In genomic region chr6:119067091-119067490, GRCh38 we compare ENCODE assay signal across 1 cellular context.
TF ChIP-seq lines count a peak whose summit lies in the region.

No MANE protein-coding gene starts in this region.

TF ChIP-seq in K562, 482 proteins besides CTCF, POLR2A, EP300 and RAD21 (continued from another document):
- TF ChIP-seq E4F1 (CRISPR knock-in tag; IDR thresholded peaks at IDR 0.05; ENCODE audit: borderline replicate concordance) (no peak), NEUROD1 (IDR thresholded peaks at IDR 0.05; ENCODE audit: borderline replicate concordance, low read depth, low read length, partially characterized antibody) (no peak), TEAD4 (IDR thresholded peaks at IDR 0.05; ENCODE audit: low read length) (peak; percentile 44; the same call in 1 of the 2 replicates), TEAD4 (CRISPR knock-in tag; IDR thresholded peaks at IDR 0.05; ENCODE audit: borderline replicate concordance) (no peak), ZNF696 (CRISPR knock-in tag; conservative IDR thresholded peaks at IDR 0.05) (no peak), PHF21A (IDR thresholded peaks at IDR 0.05; ENCODE audit: borderline replicate concordance, low read depth) (no peak), CBFA2T2 (conservative IDR thresholded peaks at IDR 0.05) (peak; percentile 67), NR2C2 (CRISPR knock-in tag; IDR thresholded peaks at IDR 0.05) (no peak), NR2C2 (tag; IDR thresholded peaks at IDR 0.05) (0 out of 2 replicates have a peak, but pooled peaks have one; percentile 18), BHLHE40 (IDR thresholded peaks at IDR 0.05; ENCODE audit: low read length) (peak; percentile 62; the same call in 1 of the 2 replicates), KLF10 (CRISPR knock-in tag; IDR thresholded peaks at IDR 0.05) (no peak), CBFA2T3 (IDR thresholded peaks at IDR 0.05) (peak; percentile 80), LEF1 (IDR thresholded peaks at IDR 0.05) (0 out of 2 replicates have a peak, but pooled peaks have one; percentile 29), FOXA3 (CRISPR knock-in tag; conservative IDR thresholded peaks at IDR 0.05 in 1 of 2, IDR thresholded peaks at IDR 0.05 in 1 of 2) (0 out of 4 replicates have a peak, but pooled peaks of 1 of the 2 experiments have one; percentile 17), JUND (IDR thresholded peaks at IDR 0.05; ENCODE audit: borderline replicate concordance, low read depth, low read length) (peak; percentile 48; the same call in 1 of the 2 replicates), JUND (tag; IDR thresholded peaks at IDR 0.05; ENCODE audit: borderline replicate concordance, low read depth, low read length) (no peak; the same call in 2 of the 3 replicates), SOX6 (IDR thresholded peaks at IDR 0.05) (peak; percentile 85), SMARCA4 (IDR thresholded peaks at IDR 0.05) (peak; percentile 61), ZNF12 (CRISPR knock-in tag; IDR thresholded peaks at IDR 0.05) (no peak), ARID1B (IDR thresholded peaks at IDR 0.05) (peak; percentile 70)
- TF ChIP-seq, protein P1, sequence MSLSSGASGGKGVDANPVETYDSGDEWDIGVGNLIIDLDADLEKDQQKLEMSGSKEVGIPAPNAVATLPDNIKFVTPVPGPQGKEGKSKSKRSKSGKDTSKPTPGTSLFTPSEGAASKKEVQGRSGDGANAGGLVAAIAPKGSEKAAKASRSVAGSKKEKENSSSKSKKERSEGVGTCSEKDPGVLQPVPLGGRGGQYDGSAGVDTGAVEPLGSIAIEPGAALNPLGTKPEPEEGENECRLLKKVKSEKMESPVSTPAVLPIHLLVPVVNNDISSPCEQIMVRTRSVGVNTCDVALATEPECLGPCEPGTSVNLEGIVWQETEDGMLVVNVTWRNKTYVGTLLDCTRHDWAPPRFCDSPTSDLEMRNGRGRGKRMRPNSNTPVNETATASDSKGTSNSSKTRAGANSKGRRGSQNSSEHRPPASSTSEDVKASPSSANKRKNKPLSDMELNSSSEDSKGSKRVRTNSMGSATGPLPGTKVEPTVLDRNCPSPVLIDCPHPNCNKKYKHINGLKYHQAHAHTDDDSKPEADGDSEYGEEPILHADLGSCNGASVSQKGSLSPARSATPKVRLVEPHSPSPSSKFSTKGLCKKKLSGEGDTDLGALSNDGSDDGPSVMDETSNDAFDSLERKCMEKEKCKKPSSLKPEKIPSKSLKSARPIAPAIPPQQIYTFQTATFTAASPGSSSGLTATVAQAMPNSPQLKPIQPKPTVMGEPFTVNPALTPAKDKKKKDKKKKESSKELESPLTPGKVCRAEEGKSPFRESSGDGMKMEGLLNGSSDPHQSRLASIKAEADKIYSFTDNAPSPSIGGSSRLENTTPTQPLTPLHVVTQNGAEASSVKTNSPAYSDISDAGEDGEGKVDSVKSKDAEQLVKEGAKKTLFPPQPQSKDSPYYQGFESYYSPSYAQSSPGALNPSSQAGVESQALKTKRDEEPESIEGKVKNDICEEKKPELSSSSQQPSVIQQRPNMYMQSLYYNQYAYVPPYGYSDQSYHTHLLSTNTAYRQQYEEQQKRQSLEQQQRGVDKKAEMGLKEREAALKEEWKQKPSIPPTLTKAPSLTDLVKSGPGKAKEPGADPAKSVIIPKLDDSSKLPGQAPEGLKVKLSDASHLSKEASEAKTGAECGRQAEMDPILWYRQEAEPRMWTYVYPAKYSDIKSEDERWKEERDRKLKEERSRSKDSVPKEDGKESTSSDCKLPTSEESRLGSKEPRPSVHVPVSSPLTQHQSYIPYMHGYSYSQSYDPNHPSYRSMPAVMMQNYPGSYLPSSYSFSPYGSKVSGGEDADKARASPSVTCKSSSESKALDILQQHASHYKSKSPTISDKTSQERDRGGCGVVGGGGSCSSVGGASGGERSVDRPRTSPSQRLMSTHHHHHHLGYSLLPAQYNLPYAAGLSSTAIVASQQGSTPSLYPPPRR (CRISPR knock-in tag; IDR thresholded peaks at IDR 0.05; ENCODE audit: borderline replicate concordance): no peak
- TF ChIP-seq, protein P2, sequence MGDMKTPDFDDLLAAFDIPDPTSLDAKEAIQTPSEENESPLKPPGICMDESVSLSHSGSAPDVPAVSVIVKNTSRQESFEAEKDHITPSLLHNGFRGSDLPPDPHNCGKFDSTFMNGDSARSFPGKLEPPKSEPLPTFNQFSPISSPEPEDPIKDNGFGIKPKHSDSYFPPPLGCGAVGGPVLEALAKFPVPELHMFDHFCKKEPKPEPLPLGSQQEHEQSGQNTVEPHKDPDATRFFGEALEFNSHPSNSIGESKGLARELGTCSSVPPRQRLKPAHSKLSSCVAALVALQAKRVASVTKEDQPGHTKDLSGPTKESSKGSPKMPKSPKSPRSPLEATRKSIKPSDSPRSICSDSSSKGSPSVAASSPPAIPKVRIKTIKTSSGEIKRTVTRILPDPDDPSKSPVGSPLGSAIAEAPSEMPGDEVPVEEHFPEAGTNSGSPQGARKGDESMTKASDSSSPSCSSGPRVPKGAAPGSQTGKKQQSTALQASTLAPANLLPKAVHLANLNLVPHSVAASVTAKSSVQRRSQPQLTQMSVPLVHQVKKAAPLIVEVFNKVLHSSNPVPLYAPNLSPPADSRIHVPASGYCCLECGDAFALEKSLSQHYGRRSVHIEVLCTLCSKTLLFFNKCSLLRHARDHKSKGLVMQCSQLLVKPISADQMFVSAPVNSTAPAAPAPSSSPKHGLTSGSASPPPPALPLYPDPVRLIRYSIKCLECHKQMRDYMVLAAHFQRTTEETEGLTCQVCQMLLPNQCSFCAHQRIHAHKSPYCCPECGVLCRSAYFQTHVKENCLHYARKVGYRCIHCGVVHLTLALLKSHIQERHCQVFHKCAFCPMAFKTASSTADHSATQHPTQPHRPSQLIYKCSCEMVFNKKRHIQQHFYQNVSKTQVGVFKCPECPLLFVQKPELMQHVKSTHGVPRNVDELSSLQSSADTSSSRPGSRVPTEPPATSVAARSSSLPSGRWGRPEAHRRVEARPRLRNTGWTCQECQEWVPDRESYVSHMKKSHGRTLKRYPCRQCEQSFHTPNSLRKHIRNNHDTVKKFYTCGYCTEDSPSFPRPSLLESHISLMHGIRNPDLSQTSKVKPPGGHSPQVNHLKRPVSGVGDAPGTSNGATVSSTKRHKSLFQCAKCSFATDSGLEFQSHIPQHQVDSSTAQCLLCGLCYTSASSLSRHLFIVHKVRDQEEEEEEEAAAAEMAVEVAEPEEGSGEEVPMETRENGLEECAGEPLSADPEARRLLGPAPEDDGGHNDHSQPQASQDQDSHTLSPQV (IDR thresholded peaks at IDR 0.05): no peak
- TF ChIP-seq, protein P3, sequence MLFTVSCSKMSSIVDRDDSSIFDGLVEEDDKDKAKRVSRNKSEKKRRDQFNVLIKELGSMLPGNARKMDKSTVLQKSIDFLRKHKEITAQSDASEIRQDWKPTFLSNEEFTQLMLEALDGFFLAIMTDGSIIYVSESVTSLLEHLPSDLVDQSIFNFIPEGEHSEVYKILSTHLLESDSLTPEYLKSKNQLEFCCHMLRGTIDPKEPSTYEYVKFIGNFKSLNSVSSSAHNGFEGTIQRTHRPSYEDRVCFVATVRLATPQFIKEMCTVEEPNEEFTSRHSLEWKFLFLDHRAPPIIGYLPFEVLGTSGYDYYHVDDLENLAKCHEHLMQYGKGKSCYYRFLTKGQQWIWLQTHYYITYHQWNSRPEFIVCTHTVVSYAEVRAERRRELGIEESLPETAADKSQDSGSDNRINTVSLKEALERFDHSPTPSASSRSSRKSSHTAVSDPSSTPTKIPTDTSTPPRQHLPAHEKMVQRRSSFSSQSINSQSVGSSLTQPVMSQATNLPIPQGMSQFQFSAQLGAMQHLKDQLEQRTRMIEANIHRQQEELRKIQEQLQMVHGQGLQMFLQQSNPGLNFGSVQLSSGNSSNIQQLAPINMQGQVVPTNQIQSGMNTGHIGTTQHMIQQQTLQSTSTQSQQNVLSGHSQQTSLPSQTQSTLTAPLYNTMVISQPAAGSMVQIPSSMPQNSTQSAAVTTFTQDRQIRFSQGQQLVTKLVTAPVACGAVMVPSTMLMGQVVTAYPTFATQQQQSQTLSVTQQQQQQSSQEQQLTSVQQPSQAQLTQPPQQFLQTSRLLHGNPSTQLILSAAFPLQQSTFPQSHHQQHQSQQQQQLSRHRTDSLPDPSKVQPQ (CRISPR knock-in tag; IDR thresholded peaks at IDR 0.05; ENCODE audit: borderline replicate concordance): no peak
- TF ChIP-seq, protein P4, sequence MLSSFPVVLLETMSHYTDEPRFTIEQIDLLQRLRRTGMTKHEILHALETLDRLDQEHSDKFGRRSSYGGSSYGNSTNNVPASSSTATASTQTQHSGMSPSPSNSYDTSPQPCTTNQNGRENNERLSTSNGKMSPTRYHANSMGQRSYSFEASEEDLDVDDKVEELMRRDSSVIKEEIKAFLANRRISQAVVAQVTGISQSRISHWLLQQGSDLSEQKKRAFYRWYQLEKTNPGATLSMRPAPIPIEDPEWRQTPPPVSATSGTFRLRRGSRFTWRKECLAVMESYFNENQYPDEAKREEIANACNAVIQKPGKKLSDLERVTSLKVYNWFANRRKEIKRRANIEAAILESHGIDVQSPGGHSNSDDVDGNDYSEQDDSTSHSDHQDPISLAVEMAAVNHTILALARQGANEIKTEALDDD (IDR thresholded peaks at IDR 0.05): peak; percentile 75; the same call in 1 of the 2 replicates
- TF ChIP-seq, protein P5, sequence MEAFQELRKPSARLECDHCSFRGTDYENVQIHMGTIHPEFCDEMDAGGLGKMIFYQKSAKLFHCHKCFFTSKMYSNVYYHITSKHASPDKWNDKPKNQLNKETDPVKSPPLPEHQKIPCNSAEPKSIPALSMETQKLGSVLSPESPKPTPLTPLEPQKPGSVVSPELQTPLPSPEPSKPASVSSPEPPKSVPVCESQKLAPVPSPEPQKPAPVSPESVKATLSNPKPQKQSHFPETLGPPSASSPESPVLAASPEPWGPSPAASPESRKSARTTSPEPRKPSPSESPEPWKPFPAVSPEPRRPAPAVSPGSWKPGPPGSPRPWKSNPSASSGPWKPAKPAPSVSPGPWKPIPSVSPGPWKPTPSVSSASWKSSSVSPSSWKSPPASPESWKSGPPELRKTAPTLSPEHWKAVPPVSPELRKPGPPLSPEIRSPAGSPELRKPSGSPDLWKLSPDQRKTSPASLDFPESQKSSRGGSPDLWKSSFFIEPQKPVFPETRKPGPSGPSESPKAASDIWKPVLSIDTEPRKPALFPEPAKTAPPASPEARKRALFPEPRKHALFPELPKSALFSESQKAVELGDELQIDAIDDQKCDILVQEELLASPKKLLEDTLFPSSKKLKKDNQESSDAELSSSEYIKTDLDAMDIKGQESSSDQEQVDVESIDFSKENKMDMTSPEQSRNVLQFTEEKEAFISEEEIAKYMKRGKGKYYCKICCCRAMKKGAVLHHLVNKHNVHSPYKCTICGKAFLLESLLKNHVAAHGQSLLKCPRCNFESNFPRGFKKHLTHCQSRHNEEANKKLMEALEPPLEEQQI (IDR thresholded peaks at IDR 0.05): 0 out of 2 replicates have a peak, but pooled peaks have one; percentile 30
